10 cellular contexts compared by ENCODE assay signal in genomic region chr9:129197978-129198736, GRCh38. TPM values are rescaled to one million over a fixed set of nuclear protein-coding genes. Genes with fewer than 3 reads are reported as not detected.
DNase-seq lines count a peak whose midpoint lies in the region; ATAC-seq and TF ChIP-seq lines count a peak whose summit lies in the region.
"Had no signal": no experiment of that assay in that cellular context is flagged by ENCODE, and none has a peak within 500 bp of the region (broad histone marks: within the 10 kb centered on the region; RNA-seq: fewer than 3 reads in every experiment).

No MANE protein-coding gene starts in this region.

- H3K27me3 Mint-ChIP-seq in activated CD8-positive, alpha-beta T cell treated with anti-CD3 and anti-CD28 coated beads for 36 hours, result peaks cover 1% of the 10 kb centered on the region
- peaks cover 20% of the 10 kb centered on the region for H3K27me3 Mint-ChIP-seq in activated CD4-positive, alpha-beta memory T cell treated with anti-CD3 and anti-CD28 coated beads, Interleukin-2, amount 10 ng/mL, durations not matched to agents 7 days and 5 days
- peaks cover 39% of the 10 kb centered on the region for H3K27me3 Mint-ChIP-seq in T-helper 17 cell

- POLR2A ChIA-PET in activated CD8-positive, alpha-beta T cell treated with anti-CD3 and anti-CD28 coated beads for 36 hours (lab: Charles Lee), result interaction anchor here (0.7 to 1.7 kb wide), 3 partner anchors 10 to 23 kb away, joined by 3 to 4 read pairs (median 4); partner anchors contain the start of gene IER5L
- POLR2A ChIA-PET in activated CD4-positive, alpha-beta memory T cell treated with anti-CD3 and anti-CD28 coated beads, Interleukin-2, amount 10 ng/mL, durations not matched to agents 7 days and 5 days (lab: Charles Lee), result no interaction called here

- H3K4me1 Mint-ChIP-seq in activated CD8-positive, alpha-beta T cell treated with anti-CD3 and anti-CD28 coated beads for 36 hours (ENCODE audit: low read depth), result peaks cover 6% of the 10 kb centered on the region
- peaks cover 4% of the 10 kb centered on the region for H3K4me1 Mint-ChIP-seq in activated CD4-positive, alpha-beta memory T cell treated with anti-CD3 and anti-CD28 coated beads, Interleukin-2, amount 10 ng/mL, durations not matched to agents 7 days and 5 days
- H3K4me1 Mint-ChIP-seq in T-helper 17 cell, result peaks cover 2% of the 10 kb centered on the region

- CTCF ChIA-PET in activated CD8-positive, alpha-beta T cell treated with anti-CD3 and anti-CD28 coated beads for 36 hours (lab: Charles Lee), result interaction anchor here (1.3 kb wide), 1 partner anchor 122 kb away, joined by 3 read pairs; no protein-coding TSS in a partner anchor
- CTCF ChIA-PET in activated CD4-positive, alpha-beta memory T cell treated with anti-CD3 and anti-CD28 coated beads, Interleukin-2, amount 10 ng/mL, durations not matched to agents 7 days and 5 days (lab: Charles Lee), result interaction anchor here (1.1 kb wide), 1 partner anchor 60 kb away, joined by 3 read pairs; no protein-coding TSS in a partner anchor

- H3K4me3 Mint-ChIP-seq in activated CD8-positive, alpha-beta T cell treated with anti-CD3 and anti-CD28 coated beads for 36 hours, result no peak overlapping the region
- H3K4me3 Mint-ChIP-seq in activated CD4-positive, alpha-beta memory T cell treated with anti-CD3 and anti-CD28 coated beads, Interleukin-2, amount 10 ng/mL, durations not matched to agents 7 days and 5 days, result no peak overlapping the region
- H3K4me3 Mint-ChIP-seq in T-helper 17 cell, result no peak overlapping the region

- no peaks in the 10 kb centered on the region for H3K36me3 Mint-ChIP-seq in activated CD8-positive, alpha-beta T cell treated with anti-CD3 and anti-CD28 coated beads for 36 hours (ENCODE audit: low read depth)
- H3K36me3 Mint-ChIP-seq in activated CD4-positive, alpha-beta memory T cell treated with anti-CD3 and anti-CD28 coated beads, Interleukin-2, amount 10 ng/mL, durations not matched to agents 7 days and 5 days (ENCODE audit: low read depth), result no peaks in the 10 kb centered on the region
- no peaks in the 10 kb centered on the region for H3K36me3 Mint-ChIP-seq in T-helper 17 cell (ENCODE audit: low read depth)

- no peak overlapping the region for H3K27ac Mint-ChIP-seq in activated CD8-positive, alpha-beta T cell treated with anti-CD3 and anti-CD28 coated beads for 36 hours
- no peak overlapping the region for H3K27ac Mint-ChIP-seq in activated CD4-positive, alpha-beta memory T cell treated with anti-CD3 and anti-CD28 coated beads, Interleukin-2, amount 10 ng/mL, durations not matched to agents 7 days and 5 days
- no peak overlapping the region for H3K27ac Mint-ChIP-seq in T-helper 17 cell

- peak; percentile 60 for ATAC-seq in left ventricle myocardium superior
- ATAC-seq in HG03175 (IDR thresholded peaks at IDR 0.05; ENCODE audit: unreplicated experiment), result no peak
- no peak for ATAC-seq in activated CD8-positive, alpha-beta T cell treated with anti-CD3 and anti-CD28 coated beads for 36 hours
- ATAC-seq in T-helper 17 cell, result no peak

- H3K9me3 Mint-ChIP-seq in activated CD8-positive, alpha-beta T cell treated with anti-CD3 and anti-CD28 coated beads for 36 hours, result no peaks in the 10 kb centered on the region
- H3K9me3 Mint-ChIP-seq in activated CD4-positive, alpha-beta memory T cell treated with anti-CD3 and anti-CD28 coated beads, Interleukin-2, amount 10 ng/mL, durations not matched to agents 7 days and 5 days, result no peaks in the 10 kb centered on the region

- intact Hi-C loops in left ventricle myocardium superior (cut with micrococcal nuclease), result no loop called here
- intact Hi-C loops in activated CD8-positive, alpha-beta T cell treated with anti-CD3 and anti-CD28 coated beads for 36 hours (cut with micrococcal nuclease), result no loop called here

- H3K9me3 ChIP-seq in T-helper 17 cell (ENCODE audit: control insufficient read depth, low read length, poor library complexity, severe bottlenecking), result no peaks in the 10 kb centered on the region

- TF ChIP-seq CTCF in activated CD8-positive, alpha-beta T cell treated with anti-CD3 and anti-CD28 coated beads for 36 hours (IDR thresholded peaks at IDR 0.05), result no peak

- DNase-seq in ELF-1 (ENCODE audit: low read depth, low spot score) (peak; percentile 42), left ventricle myocardium superior (peak; percentile 70), renal cortical epithelial cell (ENCODE audit: low read depth) (peak; percentile 70), T-helper 17 cell (no peak)
- DNase-seq in activated CD8-positive, alpha-beta T cell treated with anti-CD3 and anti-CD28 coated beads for 36 hours, result no peak
- no peak for DNase-seq in activated CD4-positive, alpha-beta memory T cell treated with anti-CD3 and anti-CD28 coated beads, Interleukin-2, amount 10 ng/mL, durations not matched to agents 7 days and 5 days
- DNase-seq: activated gamma-delta T cell treated with Interleukin-2 at 50 U/mL for 16 hours, DMS153 had no signal

- peak overlapping the region; percentile 59 for H3K27ac ChIP-seq in angular gyrus (ENCODE audit: low read depth, low read length)

RNA-seq across cellular contexts. Expression of gene IER5L, which starts 20.1 kb away (rescaled TPM):
- total RNA-seq in left ventricle myocardium superior, result 3.5 TPM
- total RNA-seq in renal cortical epithelial cell, result 17.4 and 40.6 TPM in 2 replicates
- total RNA-seq in activated CD8-positive, alpha-beta T cell treated with anti-CD3 and anti-CD28 coated beads for 36 hours, result 1 to 10 TPM; 3.7 to 4.1 TPM
- total RNA-seq in activated CD4-positive, alpha-beta memory T cell treated with anti-CD3 and anti-CD28 coated beads, Interleukin-2, amount 10 ng/mL, durations not matched to agents 7 days and 5 days, result 1 to 10 TPM; 2.4 to 3.0 TPM
- total RNA-seq in T-helper 17 cell, result 1 to 10 TPM; 2.4 to 3.1 TPM

Comparison
In these comparisons a context has a peak if more than half of its experiments do, and no peak if none do; other contexts are left out.
1. DNase-seq: peak in ELF-1 (single experiment), left ventricle myocardium superior (single experiment) and renal cortical epithelial cell (single experiment); none in activated CD8-positive, alpha-beta T cell treated with anti-CD3 and anti-CD28 coated beads for 36 hours (single experiment), activated CD4-positive, alpha-beta memory T cell treated with anti-CD3 and anti-CD28 coated beads, Interleukin-2, amount 10 ng/mL, durations not matched to agents 7 days and 5 days (single experiment) and T-helper 17 cell (0 of 3).